In genomic region chr2:173075056-173075780, GRCh38 we compare ENCODE assay signal across 8 cellular contexts. TPM values are rescaled to one million over a fixed set of nuclear protein-coding genes. Genes with fewer than 3 reads are reported as not detected.
DNase-seq lines count a peak whose midpoint lies in the region; ATAC-seq and TF ChIP-seq lines count a peak whose summit lies in the region.

No MANE protein-coding gene starts in this region.

- H3K36me3 ChIP-seq in WERI-Rb-1 = no peaks in the 10 kb centered on the region
- no peaks in the 10 kb centered on the region for H3K36me3 ChIP-seq in iPS-15b (ENCODE audit: control insufficient read depth, insufficient read depth, low read length)
- no peaks in the 10 kb centered on the region for H3K36me3 ChIP-seq in stomach

- peaks cover 36% of the 10 kb centered on the region for H3K27me3 Mint-ChIP-seq in activated naive CD4-positive, alpha-beta T cell treated with anti-CD3 and anti-CD28 coated beads, Interleukin-2, amount 10 ng/mL, durations not matched to agents 7 days and 5 days

- no peaks in the 10 kb centered on the region for H3K9me3 ChIP-seq in WERI-Rb-1 (ENCODE audit: severe bottlenecking)
- H3K9me3 ChIP-seq in iPS-15b (ENCODE audit: control insufficient read depth, insufficient read depth, low read length) = no peaks in the 10 kb centered on the region
- no peaks in the 10 kb centered on the region for H3K9me3 ChIP-seq in stomach

- no peak for DNase-seq in activated naive CD4-positive, alpha-beta T cell treated with anti-CD3 and anti-CD28 coated beads, Interleukin-2, amount 10 ng/mL, durations not matched to agents 7 days and 5 days
- no peak for DNase-seq in activated naive CD4-positive, alpha-beta T cell treated with anti-CD3 and anti-CD28 coated beads, Interleukin-2, amount 50 U/mL, for 16 hours
- no peak for DNase-seq in WERI-Rb-1
- DNase-seq in stomach = no peak
- DNase-seq in activated CD8-positive, alpha-beta memory T cell treated with anti-CD3 and anti-CD28 coated beads, Interleukin-2, amount 50 U/mL, for 48 hours = no peak
- no peak for DNase-seq in DMS153 (lab: John Stamatoyannopoulos, UW)

- no peaks in the 10 kb centered on the region for H3K36me3 Mint-ChIP-seq in activated naive CD4-positive, alpha-beta T cell treated with anti-CD3 and anti-CD28 coated beads, Interleukin-2, amount 10 ng/mL, durations not matched to agents 7 days and 5 days

- TF ChIP-seq CTCF in WERI-Rb-1 (IDR thresholded peaks at IDR 0.05; ENCODE audit: low read depth, low read length) = no peak
- TF ChIP-seq CTCF in stomach (IDR thresholded peaks at IDR 0.05) = peak in 1 of 7 experiments; percentile 55

- no peak for TF ChIP-seq POLR2A in stomach (IDR thresholded peaks at IDR 0.05)

- peaks cover 2% of the 10 kb centered on the region for H3K4me1 ChIP-seq in iPS-15b (ENCODE audit: control insufficient read depth, insufficient read depth, low read length)
- peaks cover 0 to 53% (median 27%) of the 10 kb centered on the region in 4 donors for H3K4me1 ChIP-seq in stomach

- peak overlapping the region; percentile 76 for H3K4me3 Mint-ChIP-seq in activated naive CD4-positive, alpha-beta T cell treated with anti-CD3 and anti-CD28 coated beads, Interleukin-2, amount 10 ng/mL, durations not matched to agents 7 days and 5 days

- H3K4me3 ChIP-seq in WERI-Rb-1 (ENCODE audit: low read depth, low read length) (peak overlapping the region; percentile 45), iPS-15b (ENCODE audit: low read depth, low read length) (peak overlapping the region; percentile 84), stomach (peak overlapping the region; percentile 72 to 86 (median 78))

- H3K27ac ChIP-seq in WERI-Rb-1 = peak overlapping the region; percentile 86
- peak overlapping the region; percentile 83 to 99 (median 92) for H3K27ac ChIP-seq in stomach

- no peak for ATAC-seq in HG03095 (IDR thresholded peaks at IDR 0.05; ENCODE audit: unreplicated experiment)

- peaks cover 27% of the 10 kb centered on the region for H3K4me1 Mint-ChIP-seq in activated naive CD4-positive, alpha-beta T cell treated with anti-CD3 and anti-CD28 coated beads, Interleukin-2, amount 10 ng/mL, durations not matched to agents 7 days and 5 days

- H3K9me3 Mint-ChIP-seq in activated naive CD4-positive, alpha-beta T cell treated with anti-CD3 and anti-CD28 coated beads, Interleukin-2, amount 10 ng/mL, durations not matched to agents 7 days and 5 days = no peaks in the 10 kb centered on the region

- 7 to 11% (median 10%) methylated on average over 23 to 25 of the region's 25 CpGs for WGBS in stomach, 5 donors

- no peaks in the 10 kb centered on the region for H3K27me3 ChIP-seq in WERI-Rb-1 (ENCODE audit: insufficient read depth, low read depth, severe bottlenecking)
- H3K27me3 ChIP-seq in iPS-15b (ENCODE audit: control insufficient read depth, insufficient read depth, low read length) = peaks cover 6% of the 10 kb centered on the region
- H3K27me3 ChIP-seq in stomach = no peaks in the 10 kb centered on the region

- CTCF ChIA-PET in activated naive CD4-positive, alpha-beta T cell treated with anti-CD3 and anti-CD28 coated beads, Interleukin-2, amount 10 ng/mL, durations not matched to agents 7 days and 5 days (lab: Charles Lee) = interaction anchor here (1.0 to 3.1 kb wide), 2 partner anchors 48 to 135 kb away, joined by 3 to 9 read pairs; no protein-coding TSS in a partner anchor

- H3K9ac ChIP-seq in iPS-15b (ENCODE audit: low read depth, low read length) = peak overlapping the region; percentile 38

- intact Hi-C loops in stomach (cut with DNase I; ENCODE audit: low total_unique reads) = no loop called here

- H3K27ac Mint-ChIP-seq in activated naive CD4-positive, alpha-beta T cell treated with anti-CD3 and anti-CD28 coated beads, Interleukin-2, amount 10 ng/mL, durations not matched to agents 7 days and 5 days = peak overlapping the region; percentile 2

- no peak for TF ChIP-seq EP300 in stomach (IDR thresholded peaks at IDR 0.05)

RNA-seq across cellular contexts. Expression of gene MAP3K20, which starts 0.4 kb away (rescaled TPM):
- total RNA-seq in stomach = 100 to 1,000 TPM in 3 of 5 donors, 10 to 100 TPM in 1, 1 to 10 TPM in 1; 9.3 to 180 (median 107) TPM
- 10 to 100 TPM; 13.4 to 24.4 (median 14.7) TPM for polyA plus RNA-seq in stomach
